30 cellular contexts compared by ENCODE assay signal in genomic region chr12:54611715-54612116, GRCh38. TPM values are rescaled to one million over a fixed set of nuclear protein-coding genes. Genes with fewer than 3 reads are reported as not detected.
"Had no signal": no experiment of that assay in that cellular context is flagged by ENCODE, and none has a peak within 500 bp of the region (broad histone marks: within the 10 kb centered on the region; RNA-seq: fewer than 3 reads in every experiment).

No MANE protein-coding gene starts in this region.

- H3K4me1 Mint-ChIP-seq: activated CD4-positive, alpha-beta T cell treated with anti-CD3 and anti-CD28 coated beads, Interleukin-2, amount 10 ng/mL, durations not matched to agents 7 days and 5 days had no signal

- ATAC-seq: activated T-cell treated with anti-CD3 and anti-CD28 coated beads, Interleukin-2, amount 50 U/mL, for 4 hours; Panc1; Right ventricle myocardium inferior had no signal

- H3K9me2 ChIP-seq: SK-N-SH had no signal

- DNase-seq: activated CD4-positive, alpha-beta memory T cell treated with anti-CD3 and anti-CD28 coated beads for 36 hours; activated CD4-positive, alpha-beta T cell treated with anti-CD3 and anti-CD28 coated beads, Interleukin-2, amount 10 ng/mL, durations not matched to agents 7 days and 5 days; activated CD4-positive, CD25-positive, alpha-beta regulatory T cell; activated CD8-positive, alpha-beta memory T cell treated with anti-CD3 and anti-CD28 coated beads for 24 hours; activated gamma-delta T cell; activated naive CD4-positive, alpha-beta T cell treated with anti-CD3 and anti-CD28 coated beads for 36 hours; activated T-cell treated with anti-CD3 and anti-CD28 coated beads, Interleukin-2, amount 50 U/mL, for 4 hours; brain microvascular endothelial cell; cerebellar nuclear complex; Kasumi-1; NCI-H1092; NCI-H1417 treated with DMSO at 0.1 percent for 48 hours; NCI-H1694; NCI-H2029; NCI-H2107; NCI-H2171 treated with DMSO at 0.1 percent for 48 hours; NCI-H345; NCI-H510A; NCI-H69; NK-92 treated with Interleukin-12 subunit alpha and Interleukin-12 subunit beta, amount 100 ng/mL, for 24 hours; OCI-M1; RPMI8226; SK-N-SH; T-helper 1 cell had no signal

- H3K9me3 ChIP-seq: SK-N-SH had no signal

- H3K4me2 ChIP-seq: SK-N-SH had no signal

- H3K36me3 ChIP-seq: brain microvascular endothelial cell had no signal

- H3K9me3 Mint-ChIP-seq: activated CD4-positive, alpha-beta memory T cell treated with anti-CD3 and anti-CD28 coated beads for 36 hours; activated CD4-positive, alpha-beta T cell treated with anti-CD3 and anti-CD28 coated beads, Interleukin-2, amount 10 ng/mL, durations not matched to agents 7 days and 5 days; activated naive CD4-positive, alpha-beta T cell treated with anti-CD3 and anti-CD28 coated beads for 36 hours; activated T-cell treated with anti-CD3 and anti-CD28 coated beads, Interleukin-2, amount 50 U/mL, for 4 hours had no signal

- H3K27ac ChIP-seq: brain microvascular endothelial cell, VCaP had no signal

- H3K4me3 Mint-ChIP-seq: activated CD4-positive, alpha-beta memory T cell treated with anti-CD3 and anti-CD28 coated beads for 36 hours; activated CD4-positive, alpha-beta T cell treated with anti-CD3 and anti-CD28 coated beads, Interleukin-2, amount 10 ng/mL, durations not matched to agents 7 days and 5 days; activated naive CD4-positive, alpha-beta T cell treated with anti-CD3 and anti-CD28 coated beads for 36 hours; activated naive CD8-positive, alpha-beta T cell; activated T-cell treated with anti-CD3 and anti-CD28 coated beads, Interleukin-2, amount 50 U/mL, for 4 hours had no signal

- H3K9ac ChIP-seq: SK-N-SH had no signal

- H3K27ac Mint-ChIP-seq: activated CD4-positive, alpha-beta memory T cell treated with anti-CD3 and anti-CD28 coated beads for 36 hours; activated CD4-positive, alpha-beta T cell treated with anti-CD3 and anti-CD28 coated beads, Interleukin-2, amount 10 ng/mL, durations not matched to agents 7 days and 5 days; activated naive CD4-positive, alpha-beta T cell treated with anti-CD3 and anti-CD28 coated beads for 36 hours; activated naive CD8-positive, alpha-beta T cell had no signal

- H3K36me3 Mint-ChIP-seq: activated CD4-positive, alpha-beta memory T cell treated with anti-CD3 and anti-CD28 coated beads for 36 hours; activated naive CD8-positive, alpha-beta T cell had no signal

RNA-seq across cellular contexts. Expression of gene LACRT, which starts 23.0 kb away (rescaled TPM):
- total RNA-seq: activated CD4-positive, alpha-beta memory T cell treated with anti-CD3 and anti-CD28 coated beads for 36 hours; activated CD4-positive, alpha-beta T cell treated with anti-CD3 and anti-CD28 coated beads, Interleukin-2, amount 10 ng/mL, durations not matched to agents 7 days and 5 days; activated naive CD4-positive, alpha-beta T cell treated with anti-CD3 and anti-CD28 coated beads for 36 hours; activated T-cell treated with anti-CD3 and anti-CD28 coated beads, Interleukin-2, amount 50 U/mL, for 4 hours; cardiac septum; Right ventricle myocardium inferior; T-helper 2 cell treated with Interferon-gamma antibody and Interleukin-4, amounts not matched to agents 100 ng/mL and 5 ng/mL, for 36 hours had no signal
- polyA plus RNA-seq: SK-N-SH had no signal

RNA-seq across cellular contexts. Expression of gene PPP1R1A, which starts 23.3 kb away (rescaled TPM):
- total RNA-seq: activated CD4-positive, alpha-beta memory T cell treated with anti-CD3 and anti-CD28 coated beads for 36 hours; activated CD4-positive, alpha-beta T cell treated with anti-CD3 and anti-CD28 coated beads, Interleukin-2, amount 10 ng/mL, durations not matched to agents 7 days and 5 days; activated naive CD4-positive, alpha-beta T cell treated with anti-CD3 and anti-CD28 coated beads for 36 hours; activated T-cell treated with anti-CD3 and anti-CD28 coated beads, Interleukin-2, amount 50 U/mL, for 4 hours; T-helper 2 cell treated with Interferon-gamma antibody and Interleukin-4, amounts not matched to agents 100 ng/mL and 5 ng/mL, for 36 hours had no signal
- polyA plus RNA-seq: SK-N-SH had no signal

RNA-seq across cellular contexts. Expression of gene DCD, which starts 36.4 kb away (rescaled TPM):
- total RNA-seq: activated CD4-positive, alpha-beta memory T cell treated with anti-CD3 and anti-CD28 coated beads for 36 hours; activated CD4-positive, alpha-beta T cell treated with anti-CD3 and anti-CD28 coated beads, Interleukin-2, amount 10 ng/mL, durations not matched to agents 7 days and 5 days; activated naive CD4-positive, alpha-beta T cell treated with anti-CD3 and anti-CD28 coated beads for 36 hours; activated T-cell treated with anti-CD3 and anti-CD28 coated beads, Interleukin-2, amount 50 U/mL, for 4 hours; cardiac septum; Right ventricle myocardium inferior; T-helper 2 cell treated with Interferon-gamma antibody and Interleukin-4, amounts not matched to agents 100 ng/mL and 5 ng/mL, for 36 hours had no signal
- polyA plus RNA-seq: SK-N-SH had no signal
